Comparison of ENCODE assay signal across 9 cellular contexts in the genomic region with DNA sequence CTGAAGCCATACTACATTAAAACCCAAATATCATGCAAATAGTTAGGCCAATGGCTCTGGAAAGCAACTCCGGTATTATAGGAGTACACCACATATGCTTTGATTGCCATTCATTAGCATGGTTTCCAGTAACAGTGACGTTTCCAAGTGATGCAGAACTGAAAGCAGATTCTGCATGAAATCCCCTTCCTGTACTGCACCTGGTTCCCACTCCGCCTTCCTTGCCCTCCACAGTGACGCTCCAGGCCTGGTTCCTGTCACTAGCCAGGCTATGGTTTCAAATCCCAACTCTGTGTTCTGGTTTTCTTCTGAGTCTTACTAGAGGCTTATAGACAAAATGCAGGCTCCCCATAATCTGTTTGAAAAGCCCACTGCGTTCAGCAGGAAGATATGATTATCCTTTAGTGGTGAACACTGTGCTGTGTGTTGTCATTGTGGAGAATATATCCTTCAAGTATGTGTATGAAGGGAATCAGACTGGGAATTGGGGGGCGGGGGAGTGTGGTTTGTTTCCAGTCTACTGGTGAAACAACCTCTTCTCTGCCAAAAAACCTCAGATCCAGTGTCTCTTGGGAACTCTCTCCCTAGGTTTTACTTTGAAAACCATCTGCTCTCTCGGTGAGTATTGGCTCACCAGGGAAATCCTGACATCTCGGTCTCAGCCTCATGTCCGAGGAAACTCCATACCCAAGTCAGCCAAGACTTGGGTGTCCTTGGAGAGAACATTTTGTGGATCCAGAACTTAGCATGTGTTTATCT.
DNase-seq lines count a peak whose midpoint lies in the region; ATAC-seq and TF ChIP-seq lines count a peak whose summit lies in the region.
"Had no signal": no experiment of that assay in that cellular context is flagged by ENCODE, and none has a peak within 500 bp of the region (broad histone marks: within the 10 kb centered on the region; RNA-seq: fewer than 3 reads in every experiment).

No MANE protein-coding gene starts in this region.

- DNase-seq in GM10266 (ENCODE audit: extremely low spot score): peak; percentile 5
- peak; percentile 94 for DNase-seq in NCI-H526 treated with DMSO at 0.1 percent for 48 hours (lab: John Stamatoyannopoulos, UW)
- no peak for DNase-seq in activated effector memory CD4-positive, alpha-beta T cell treated with anti-CD3 and anti-CD28 coated beads, Interleukin-2, amount 50 U/mL, for 16 hours
- DNase-seq in thyroid gland: no peak
- no peak for DNase-seq in AG08395 (ENCODE audit: low spot score)
- no peak for DNase-seq in putamen (ENCODE audit: low spot score)
- DNase-seq: DND-41 had no signal

- 72 to 82% methylated on average over 9 of the region's 9 CpGs for WGBS in thyroid gland, 2 donors

- H3K27ac ChIP-seq in thyroid gland: no peak overlapping the region

- no peak for TF ChIP-seq POLR2A in thyroid gland (IDR thresholded peaks at IDR 0.05)

- no peaks in the 10 kb centered on the region for H3K4me1 ChIP-seq in thyroid gland

- H3K4me3 ChIP-seq in thyroid gland (replicated peaks in 1 of 3): no peak overlapping the region

- no peaks in the 10 kb centered on the region for H3K9me3 ChIP-seq in thyroid gland

- H3K36me3 ChIP-seq in thyroid gland: no peaks in the 10 kb centered on the region

- TF ChIP-seq CTCF in GM10266 (IDR thresholded peaks at IDR 0.05; ENCODE audit: control insufficient read depth, insufficient read depth, low read depth, missing control alignments) (no peak), thyroid gland (IDR thresholded peaks at IDR 0.05) (no peak)

- H3K27me3 ChIP-seq in thyroid gland: no peaks in the 10 kb centered on the region

- ATAC-seq in GM19452 (IDR thresholded peaks at IDR 0.05; ENCODE audit: unreplicated experiment) (peak; percentile 46), HG03108 (IDR thresholded peaks at IDR 0.05; ENCODE audit: unreplicated experiment) (peak; percentile 55)

- intact Hi-C loops in thyroid gland (cut with DNase I): no loop called here

Comparison
In these comparisons a context has a peak if more than half of its experiments do, and no peak if none do; other contexts are left out.
1. DNase-seq: peak in GM10266 (single experiment) and NCI-H526 treated with DMSO at 0.1 percent for 48 hours (single experiment); none in activated effector memory CD4-positive, alpha-beta T cell treated with anti-CD3 and anti-CD28 coated beads, Interleukin-2, amount 50 U/mL, for 16 hours (single experiment), thyroid gland (0 of 2), AG08395 (single experiment) and putamen (single experiment).